ENCODE assay signal across 2 cellular contexts in the genomic region with DNA sequence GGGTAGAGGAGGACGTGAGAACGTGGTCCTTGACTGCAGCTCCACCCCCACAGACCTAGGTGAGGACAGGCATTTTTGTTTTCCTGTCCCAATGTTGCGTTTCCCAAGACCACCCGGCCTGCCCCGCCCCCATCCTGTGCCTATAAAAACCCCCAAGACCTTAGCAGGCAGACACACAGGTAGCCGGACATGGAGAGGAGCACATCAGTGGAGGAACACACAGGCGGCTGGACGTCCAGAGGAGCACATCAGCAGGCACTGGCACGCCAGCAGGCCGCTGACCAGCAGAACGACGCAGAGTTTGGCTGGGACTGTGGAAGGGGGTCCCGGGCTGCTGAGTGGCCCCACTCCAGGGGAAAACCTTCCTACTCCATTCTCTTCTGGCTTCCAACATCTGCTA.
TF ChIP-seq lines count a peak whose summit lies in the region.

No MANE protein-coding gene starts in this region.

TF ChIP-seq in HCT116, 20 proteins besides CTCF, POLR2A, EP300 and RAD21:
- TF ChIP-seq, protein P1, sequence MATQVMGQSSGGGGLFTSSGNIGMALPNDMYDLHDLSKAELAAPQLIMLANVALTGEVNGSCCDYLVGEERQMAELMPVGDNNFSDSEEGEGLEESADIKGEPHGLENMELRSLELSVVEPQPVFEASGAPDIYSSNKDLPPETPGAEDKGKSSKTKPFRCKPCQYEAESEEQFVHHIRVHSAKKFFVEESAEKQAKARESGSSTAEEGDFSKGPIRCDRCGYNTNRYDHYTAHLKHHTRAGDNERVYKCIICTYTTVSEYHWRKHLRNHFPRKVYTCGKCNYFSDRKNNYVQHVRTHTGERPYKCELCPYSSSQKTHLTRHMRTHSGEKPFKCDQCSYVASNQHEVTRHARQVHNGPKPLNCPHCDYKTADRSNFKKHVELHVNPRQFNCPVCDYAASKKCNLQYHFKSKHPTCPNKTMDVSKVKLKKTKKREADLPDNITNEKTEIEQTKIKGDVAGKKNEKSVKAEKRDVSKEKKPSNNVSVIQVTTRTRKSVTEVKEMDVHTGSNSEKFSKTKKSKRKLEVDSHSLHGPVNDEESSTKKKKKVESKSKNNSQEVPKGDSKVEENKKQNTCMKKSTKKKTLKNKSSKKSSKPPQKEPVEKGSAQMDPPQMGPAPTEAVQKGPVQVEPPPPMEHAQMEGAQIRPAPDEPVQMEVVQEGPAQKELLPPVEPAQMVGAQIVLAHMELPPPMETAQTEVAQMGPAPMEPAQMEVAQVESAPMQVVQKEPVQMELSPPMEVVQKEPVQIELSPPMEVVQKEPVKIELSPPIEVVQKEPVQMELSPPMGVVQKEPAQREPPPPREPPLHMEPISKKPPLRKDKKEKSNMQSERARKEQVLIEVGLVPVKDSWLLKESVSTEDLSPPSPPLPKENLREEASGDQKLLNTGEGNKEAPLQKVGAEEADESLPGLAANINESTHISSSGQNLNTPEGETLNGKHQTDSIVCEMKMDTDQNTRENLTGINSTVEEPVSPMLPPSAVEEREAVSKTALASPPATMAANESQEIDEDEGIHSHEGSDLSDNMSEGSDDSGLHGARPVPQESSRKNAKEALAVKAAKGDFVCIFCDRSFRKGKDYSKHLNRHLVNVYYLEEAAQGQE (IDR thresholded peaks at IDR 0.05; ENCODE audit: low read depth), result no peak
- TF ChIP-seq EZH2phosphoT487 (IDR thresholded peaks at IDR 0.05; ENCODE audit: borderline replicate concordance) (no peak), SP1 (IDR thresholded peaks at IDR 0.05; ENCODE audit: low read depth) (no peak), YY1 (IDR thresholded peaks at IDR 0.05; ENCODE audit: extremely low read depth, insufficient replicate concordance, low read depth, low read length) (no peak), EGR1 (IDR thresholded peaks at IDR 0.05; ENCODE audit: low read depth) (no peak), ELF1 (IDR thresholded peaks at IDR 0.05; ENCODE audit: borderline replicate concordance, low read depth) (no peak), POLR2AphosphoS5 (IDR thresholded peaks at IDR 0.05; ENCODE audit: low read depth, low read length) (no peak), JUND (IDR thresholded peaks at IDR 0.05) (no peak), ZNF274 (IDR thresholded peaks at IDR 0.05; ENCODE audit: low read depth, low read length) (no peak), CBX3 (IDR thresholded peaks at IDR 0.05; ENCODE audit: low read depth) (no peak), FOSL1 (IDR thresholded peaks at IDR 0.05; ENCODE audit: low read depth) (no peak), ZFX (IDR thresholded peaks at IDR 0.05) (no peak), SRF (IDR thresholded peaks at IDR 0.05; ENCODE audit: low read depth) (no peak), EZH2 (IDR thresholded peaks at IDR 0.05) (no peak), CEBPB (IDR thresholded peaks at IDR 0.05; ENCODE audit: low read depth) (no peak)
- TF ChIP-seq, protein P2, sequence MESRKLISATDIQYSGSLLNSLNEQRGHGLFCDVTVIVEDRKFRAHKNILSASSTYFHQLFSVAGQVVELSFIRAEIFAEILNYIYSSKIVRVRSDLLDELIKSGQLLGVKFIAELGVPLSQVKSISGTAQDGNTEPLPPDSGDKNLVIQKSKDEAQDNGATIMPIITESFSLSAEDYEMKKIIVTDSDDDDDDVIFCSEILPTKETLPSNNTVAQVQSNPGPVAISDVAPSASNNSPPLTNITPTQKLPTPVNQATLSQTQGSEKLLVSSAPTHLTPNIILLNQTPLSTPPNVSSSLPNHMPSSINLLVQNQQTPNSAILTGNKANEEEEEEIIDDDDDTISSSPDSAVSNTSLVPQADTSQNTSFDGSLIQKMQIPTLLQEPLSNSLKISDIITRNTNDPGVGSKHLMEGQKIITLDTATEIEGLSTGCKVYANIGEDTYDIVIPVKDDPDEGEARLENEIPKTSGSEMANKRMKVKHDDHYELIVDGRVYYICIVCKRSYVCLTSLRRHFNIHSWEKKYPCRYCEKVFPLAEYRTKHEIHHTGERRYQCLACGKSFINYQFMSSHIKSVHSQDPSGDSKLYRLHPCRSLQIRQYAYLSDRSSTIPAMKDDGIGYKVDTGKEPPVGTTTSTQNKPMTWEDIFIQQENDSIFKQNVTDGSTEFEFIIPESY (IDR thresholded peaks at IDR 0.05; ENCODE audit: extremely low read depth, insufficient replicate concordance, low read length), result no peak
- TF ChIP-seq, protein P3, sequence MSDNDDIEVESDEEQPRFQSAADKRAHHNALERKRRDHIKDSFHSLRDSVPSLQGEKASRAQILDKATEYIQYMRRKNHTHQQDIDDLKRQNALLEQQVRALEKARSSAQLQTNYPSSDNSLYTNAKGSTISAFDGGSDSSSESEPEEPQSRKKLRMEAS (IDR thresholded peaks at IDR 0.05), result no peak
- TF ChIP-seq, protein P4, sequence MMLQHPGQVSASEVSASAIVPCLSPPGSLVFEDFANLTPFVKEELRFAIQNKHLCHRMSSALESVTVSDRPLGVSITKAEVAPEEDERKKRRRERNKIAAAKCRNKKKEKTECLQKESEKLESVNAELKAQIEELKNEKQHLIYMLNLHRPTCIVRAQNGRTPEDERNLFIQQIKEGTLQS (IDR thresholded peaks at IDR 0.05), result no peak

TF ChIP-seq in WTC11, 78 proteins besides CTCF, POLR2A, EP300 and RAD21:
- TF ChIP-seq, protein P5, sequence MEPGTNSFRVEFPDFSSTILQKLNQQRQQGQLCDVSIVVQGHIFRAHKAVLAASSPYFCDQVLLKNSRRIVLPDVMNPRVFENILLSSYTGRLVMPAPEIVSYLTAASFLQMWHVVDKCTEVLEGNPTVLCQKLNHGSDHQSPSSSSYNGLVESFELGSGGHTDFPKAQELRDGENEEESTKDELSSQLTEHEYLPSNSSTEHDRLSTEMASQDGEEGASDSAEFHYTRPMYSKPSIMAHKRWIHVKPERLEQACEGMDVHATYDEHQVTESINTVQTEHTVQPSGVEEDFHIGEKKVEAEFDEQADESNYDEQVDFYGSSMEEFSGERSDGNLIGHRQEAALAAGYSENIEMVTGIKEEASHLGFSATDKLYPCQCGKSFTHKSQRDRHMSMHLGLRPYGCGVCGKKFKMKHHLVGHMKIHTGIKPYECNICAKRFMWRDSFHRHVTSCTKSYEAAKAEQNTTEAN (CRISPR knock-in tag; IDR thresholded peaks at IDR 0.05), result no peak
- no peak for TF ChIP-seq IRF2 (CRISPR knock-in tag; IDR thresholded peaks at IDR 0.05; ENCODE audit: borderline replicate concordance, low read depth)
- TF ChIP-seq, protein P6, sequence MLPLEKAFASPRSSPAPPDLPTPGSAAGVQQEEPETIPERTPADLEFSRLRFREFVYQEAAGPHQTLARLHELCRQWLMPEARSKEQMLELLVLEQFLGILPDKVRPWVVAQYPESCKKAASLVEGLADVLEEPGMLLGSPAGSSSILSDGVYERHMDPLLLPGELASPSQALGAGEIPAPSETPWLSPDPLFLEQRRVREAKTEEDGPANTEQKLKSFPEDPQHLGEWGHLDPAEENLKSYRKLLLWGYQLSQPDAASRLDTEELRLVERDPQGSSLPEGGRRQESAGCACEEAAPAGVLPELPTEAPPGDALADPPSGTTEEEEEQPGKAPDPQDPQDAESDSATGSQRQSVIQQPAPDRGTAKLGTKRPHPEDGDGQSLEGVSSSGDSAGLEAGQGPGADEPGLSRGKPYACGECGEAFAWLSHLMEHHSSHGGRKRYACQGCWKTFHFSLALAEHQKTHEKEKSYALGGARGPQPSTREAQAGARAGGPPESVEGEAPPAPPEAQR (CRISPR knock-in tag; IDR thresholded peaks at IDR 0.05), result no peak
- no peak for TF ChIP-seq ZBTB21 (CRISPR knock-in tag; IDR thresholded peaks at IDR 0.05; ENCODE audit: borderline replicate concordance)
- TF ChIP-seq TCF7 (CRISPR knock-in tag; IDR thresholded peaks at IDR 0.05; ENCODE audit: low read depth), result no peak
- no peak for TF ChIP-seq ZNF219 (CRISPR knock-in tag; IDR thresholded peaks at IDR 0.05; ENCODE audit: borderline replicate concordance)
- TF ChIP-seq, protein P7, sequence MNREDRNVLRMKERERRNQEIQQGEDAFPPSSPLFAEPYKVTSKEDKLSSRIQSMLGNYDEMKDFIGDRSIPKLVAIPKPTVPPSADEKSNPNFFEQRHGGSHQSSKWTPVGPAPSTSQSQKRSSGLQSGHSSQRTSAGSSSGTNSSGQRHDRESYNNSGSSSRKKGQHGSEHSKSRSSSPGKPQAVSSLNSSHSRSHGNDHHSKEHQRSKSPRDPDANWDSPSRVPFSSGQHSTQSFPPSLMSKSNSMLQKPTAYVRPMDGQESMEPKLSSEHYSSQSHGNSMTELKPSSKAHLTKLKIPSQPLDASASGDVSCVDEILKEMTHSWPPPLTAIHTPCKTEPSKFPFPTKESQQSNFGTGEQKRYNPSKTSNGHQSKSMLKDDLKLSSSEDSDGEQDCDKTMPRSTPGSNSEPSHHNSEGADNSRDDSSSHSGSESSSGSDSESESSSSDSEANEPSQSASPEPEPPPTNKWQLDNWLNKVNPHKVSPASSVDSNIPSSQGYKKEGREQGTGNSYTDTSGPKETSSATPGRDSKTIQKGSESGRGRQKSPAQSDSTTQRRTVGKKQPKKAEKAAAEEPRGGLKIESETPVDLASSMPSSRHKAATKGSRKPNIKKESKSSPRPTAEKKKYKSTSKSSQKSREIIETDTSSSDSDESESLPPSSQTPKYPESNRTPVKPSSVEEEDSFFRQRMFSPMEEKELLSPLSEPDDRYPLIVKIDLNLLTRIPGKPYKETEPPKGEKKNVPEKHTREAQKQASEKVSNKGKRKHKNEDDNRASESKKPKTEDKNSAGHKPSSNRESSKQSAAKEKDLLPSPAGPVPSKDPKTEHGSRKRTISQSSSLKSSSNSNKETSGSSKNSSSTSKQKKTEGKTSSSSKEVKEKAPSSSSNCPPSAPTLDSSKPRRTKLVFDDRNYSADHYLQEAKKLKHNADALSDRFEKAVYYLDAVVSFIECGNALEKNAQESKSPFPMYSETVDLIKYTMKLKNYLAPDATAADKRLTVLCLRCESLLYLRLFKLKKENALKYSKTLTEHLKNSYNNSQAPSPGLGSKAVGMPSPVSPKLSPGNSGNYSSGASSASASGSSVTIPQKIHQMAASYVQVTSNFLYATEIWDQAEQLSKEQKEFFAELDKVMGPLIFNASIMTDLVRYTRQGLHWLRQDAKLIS (CRISPR knock-in tag; IDR thresholded peaks at IDR 0.05; ENCODE audit: borderline replicate concordance), result no peak
- TF ChIP-seq RELA (CRISPR knock-in tag; IDR thresholded peaks at IDR 0.05; ENCODE audit: borderline replicate concordance), result no peak
- TF ChIP-seq, protein P8, sequence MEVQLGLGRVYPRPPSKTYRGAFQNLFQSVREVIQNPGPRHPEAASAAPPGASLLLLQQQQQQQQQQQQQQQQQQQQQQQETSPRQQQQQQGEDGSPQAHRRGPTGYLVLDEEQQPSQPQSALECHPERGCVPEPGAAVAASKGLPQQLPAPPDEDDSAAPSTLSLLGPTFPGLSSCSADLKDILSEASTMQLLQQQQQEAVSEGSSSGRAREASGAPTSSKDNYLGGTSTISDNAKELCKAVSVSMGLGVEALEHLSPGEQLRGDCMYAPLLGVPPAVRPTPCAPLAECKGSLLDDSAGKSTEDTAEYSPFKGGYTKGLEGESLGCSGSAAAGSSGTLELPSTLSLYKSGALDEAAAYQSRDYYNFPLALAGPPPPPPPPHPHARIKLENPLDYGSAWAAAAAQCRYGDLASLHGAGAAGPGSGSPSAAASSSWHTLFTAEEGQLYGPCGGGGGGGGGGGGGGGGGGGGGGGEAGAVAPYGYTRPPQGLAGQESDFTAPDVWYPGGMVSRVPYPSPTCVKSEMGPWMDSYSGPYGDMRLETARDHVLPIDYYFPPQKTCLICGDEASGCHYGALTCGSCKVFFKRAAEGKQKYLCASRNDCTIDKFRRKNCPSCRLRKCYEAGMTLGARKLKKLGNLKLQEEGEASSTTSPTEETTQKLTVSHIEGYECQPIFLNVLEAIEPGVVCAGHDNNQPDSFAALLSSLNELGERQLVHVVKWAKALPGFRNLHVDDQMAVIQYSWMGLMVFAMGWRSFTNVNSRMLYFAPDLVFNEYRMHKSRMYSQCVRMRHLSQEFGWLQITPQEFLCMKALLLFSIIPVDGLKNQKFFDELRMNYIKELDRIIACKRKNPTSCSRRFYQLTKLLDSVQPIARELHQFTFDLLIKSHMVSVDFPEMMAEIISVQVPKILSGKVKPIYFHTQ (CRISPR knock-in tag; IDR thresholded peaks at IDR 0.05), result no peak
- no peak for TF ChIP-seq EMX1 (CRISPR knock-in tag; IDR thresholded peaks at IDR 0.05)
- TF ChIP-seq, protein P9, sequence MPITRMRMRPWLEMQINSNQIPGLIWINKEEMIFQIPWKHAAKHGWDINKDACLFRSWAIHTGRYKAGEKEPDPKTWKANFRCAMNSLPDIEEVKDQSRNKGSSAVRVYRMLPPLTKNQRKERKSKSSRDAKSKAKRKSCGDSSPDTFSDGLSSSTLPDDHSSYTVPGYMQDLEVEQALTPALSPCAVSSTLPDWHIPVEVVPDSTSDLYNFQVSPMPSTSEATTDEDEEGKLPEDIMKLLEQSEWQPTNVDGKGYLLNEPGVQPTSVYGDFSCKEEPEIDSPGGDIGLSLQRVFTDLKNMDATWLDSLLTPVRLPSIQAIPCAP (CRISPR knock-in tag; IDR thresholded peaks at IDR 0.05), result no peak
- no peak for TF ChIP-seq NFYB (CRISPR knock-in tag; conservative IDR thresholded peaks at IDR 0.05; ENCODE audit: low read depth)
